In the genomic region with DNA sequence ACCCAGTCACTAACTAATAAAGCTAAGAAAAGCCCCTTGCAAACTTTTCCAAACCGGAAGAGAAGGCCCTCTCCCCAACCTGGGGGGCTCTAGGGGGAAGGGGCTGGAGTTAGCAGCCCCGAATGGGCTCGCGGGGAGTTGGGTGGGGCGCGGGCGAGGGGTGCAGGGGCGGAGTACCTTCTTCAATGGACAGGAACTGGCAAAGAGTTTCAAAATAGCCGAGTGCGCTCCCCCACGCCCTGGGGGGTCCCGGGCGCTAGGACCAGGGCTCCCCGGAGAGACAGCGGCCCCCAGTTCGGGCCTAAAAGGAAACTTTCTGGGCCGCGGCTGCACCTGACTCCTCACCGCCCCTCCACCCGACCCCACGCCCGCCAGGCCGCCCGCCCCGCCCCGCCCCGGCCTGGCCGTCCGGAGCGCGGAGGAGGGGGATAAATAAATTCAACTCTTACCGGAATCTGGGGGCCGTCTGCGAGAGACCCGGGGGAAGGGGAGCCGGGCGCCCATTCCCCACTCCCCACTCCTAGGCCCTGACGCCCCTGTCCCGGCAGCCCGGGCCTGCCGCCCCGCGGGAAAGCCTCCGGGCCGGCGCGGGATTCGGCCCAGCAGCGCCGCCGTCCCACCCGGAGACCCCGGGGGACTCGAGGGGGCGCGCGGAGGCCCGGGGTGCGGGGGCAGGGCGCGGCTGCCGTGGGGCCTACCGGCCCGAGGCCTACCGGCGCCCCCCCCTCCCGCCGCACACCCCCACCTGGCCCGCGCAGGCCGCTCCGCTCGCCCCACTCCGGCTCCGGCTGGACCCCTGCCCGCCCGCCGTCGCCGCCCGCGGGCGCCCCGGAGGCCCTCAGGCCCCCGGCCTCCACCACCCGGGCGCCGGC, we compare ENCODE assay signal across 8 cellular contexts. TPM values are rescaled to one million over a fixed set of nuclear protein-coding genes. Genes with fewer than 3 reads are reported as not detected.
A peak's percentile ranks its signal among the peaks of the same experiment; 100 is the strongest.
DNase-seq lines count a peak whose midpoint lies in the region; ATAC-seq, FAIRE-seq and TF ChIP-seq lines count a peak whose summit lies in the region.

No MANE protein-coding gene starts in this region.

- peaks cover 2% of the 10 kb centered on the region for H4K20me1 ChIP-seq in endothelial cell of umbilical vein (replicated peaks; ENCODE audit: control insufficient read depth, extremely low read depth, insufficient read depth, low read length)

- peak; percentile 19 for ATAC-seq in stimulated activated naive CD8-positive, alpha-beta T cell treated with anti-CD3 and anti-CD28 coated beads, Interleukin-15, Interleukin-2, amounts not matched to agents 100 U/mL and 50 U/mL, for 24 hours

- H3K27ac ChIP-seq in endothelial cell of umbilical vein (ENCODE audit: insufficient read depth, low read depth, low read length) (peak overlapping the region; percentile 82), mucosa of rectum (ENCODE audit: low read depth in 2 of 2, low read length in 2 of 2) (peak overlapping the region; percentile 92 to 96)

- dilution Hi-C loops in endothelial cell of umbilical vein (cut with MboI; ENCODE audit: extremely low pct_ligation_motif_present, low sequenced_read_pairs): no loop called here

- H3K4me1 ChIP-seq in endothelial cell of umbilical vein (ENCODE audit: control insufficient read depth, extremely low read depth, insufficient read depth, low read length) (peaks cover 16% of the 10 kb centered on the region), mucosa of rectum (ENCODE audit: control insufficient read depth in 2 of 2, insufficient read depth in 2 of 2, low read length in 2 of 2) (peaks cover 6 to 14% of the 10 kb centered on the region in 2 donors)

- H3K36me3 ChIP-seq in H7 (replicated peaks; ENCODE audit: control insufficient read depth, insufficient read depth, low read length): no peaks in the 10 kb centered on the region; the same call in 1 of the 2 replicates
- H3K36me3 ChIP-seq in endothelial cell of umbilical vein (ENCODE audit: control insufficient read depth in 2 of 2, extremely low read depth in 1 of 2, insufficient read depth in 2 of 2, low read length in 2 of 2): no peaks in the 10 kb centered on the region
- H3K36me3 ChIP-seq in mucosa of rectum (ENCODE audit: control insufficient read depth in 2 of 2, insufficient read depth in 2 of 2, low read length in 2 of 2): no peaks in the 10 kb centered on the region

- peak; percentile 27 for TF ChIP-seq POLR2A in endothelial cell of umbilical vein (IDR thresholded peaks at IDR 0.05; ENCODE audit: low read depth, low read length)

- no peaks in the 10 kb centered on the region for H3K27me3 ChIP-seq in H7 (ENCODE audit: control insufficient read depth, insufficient read depth, low read length)
- no peaks in the 10 kb centered on the region for H3K27me3 ChIP-seq in endothelial cell of umbilical vein (ENCODE audit: control insufficient read depth in 2 of 2, insufficient read depth in 2 of 2, low read length in 2 of 2)
- H3K27me3 ChIP-seq in mucosa of rectum (ENCODE audit: control insufficient read depth in 2 of 2, insufficient read depth in 2 of 2, low read length in 2 of 2): no peaks in the 10 kb centered on the region

- intact Hi-C loops in endothelial cell of umbilical vein (cut with micrococcal nuclease): loop anchor here (5.0 kb wide), 1 partner anchor 952 kb away; no protein-coding TSS in a partner anchor

- H3K9ac ChIP-seq in endothelial cell of umbilical vein (replicated peaks; ENCODE audit: extremely low read depth, insufficient read depth, low read length) (peak overlapping the region; percentile 100), mucosa of rectum (ENCODE audit: low read depth in 1 of 2, low read length in 2 of 2) (peak overlapping the region; percentile 77 to 95)

- no peak for TF ChIP-seq CTCF in GM13977 (IDR thresholded peaks at IDR 0.05; ENCODE audit: extremely low read depth, insufficient read depth, missing control alignments)
- no peak for TF ChIP-seq CTCF in endothelial cell of umbilical vein (IDR thresholded peaks at IDR 0.05; ENCODE audit: extremely low read depth in 1 of 2, insufficient read depth in 1 of 2, low read depth in 1 of 2, low read length in 2 of 2)

- in situ Hi-C loops in GM13977 (cut with MboI; ENCODE audit: low pct_unique_long_range_greater_than_20kb, low sequenced_read_pairs, unreplicated experiment): no loop called here

- H2AFZ ChIP-seq in endothelial cell of umbilical vein (ENCODE audit: low read depth, low read length): peak overlapping the region; percentile 35

- POLR2A ChIA-PET in endothelial cell of umbilical vein (lab: Charles Lee): interaction anchor here (1.6 kb wide), 1 partner anchor 21 kb away, joined by 6 read pairs; no protein-coding TSS in a partner anchor

- H3K9me3 ChIP-seq in endothelial cell of umbilical vein (replicated peaks; ENCODE audit: control insufficient read depth, insufficient read depth, low read length) (no peaks in the 10 kb centered on the region), mucosa of rectum (ENCODE audit: control insufficient read depth in 2 of 2, low read length in 2 of 2) (no peaks in the 10 kb centered on the region)

- H3K4me3 ChIP-seq in H7 (ENCODE audit: insufficient read depth, low read depth, low read length): peak overlapping the region; percentile 49
- peak overlapping the region; percentile 86 to 96 (median 92) for H3K4me3 ChIP-seq in endothelial cell of umbilical vein (replicated peaks in 1 of 3; ENCODE audit: insufficient read depth in 1 of 3, low read depth in 1 of 3, low read length in 3 of 3)
- peak overlapping the region; percentile 87 to 96 for H3K4me3 ChIP-seq in mucosa of rectum (ENCODE audit: low read length in 2 of 2)

- H3K79me2 ChIP-seq in endothelial cell of umbilical vein (ENCODE audit: control insufficient read depth, insufficient read depth, low read length): peaks cover 45% of the 10 kb centered on the region

- no peak for FAIRE-seq in endothelial cell of umbilical vein (lab: Jason Lieb, UNC)

- DNase-seq in GM13977 (ENCODE audit: low spot score) (peak; percentile 45), H7 (peak; percentile 73), M059J (ENCODE audit: low read depth) (peak; percentile 29), endothelial cell of umbilical vein (ENCODE audit: low read depth, low spot score) (peak; percentile 23), GM19240 (ENCODE audit: insufficient read length, low spot score) (no peak)
- DNase-seq in activated CD8-positive, alpha-beta memory T cell treated with anti-CD3 and anti-CD28 coated beads, Interleukin-2, amount 50 U/mL, for 48 hours: peak; percentile 78
- peak; percentile 56 for DNase-seq in stimulated activated naive CD8-positive, alpha-beta T cell treated with anti-CD3 and anti-CD28 coated beads, Interleukin-15, Interleukin-2, amounts not matched to agents 100 U/mL and 50 U/mL, for 24 hours

- CTCF ChIA-PET in endothelial cell of umbilical vein (lab: Charles Lee): interaction anchor here (0.9 to 2.0 kb wide), 6 partner anchors 7 to 48 kb away, joined by 3 to 10 read pairs (median 4); no protein-coding TSS in a partner anchor

- no TSS peak for BruUV-seq in endothelial cell of umbilical vein (replicated peaks; lab: Mats Ljungman, UMichigan)

- H3K4me2 ChIP-seq in endothelial cell of umbilical vein (ENCODE audit: insufficient read depth, low read length): peak overlapping the region; percentile 100

- H3K9me1 ChIP-seq in endothelial cell of umbilical vein (replicated peaks; ENCODE audit: control insufficient read depth, extremely low read depth, insufficient read depth, low read length): no peaks in the 10 kb centered on the region

TF ChIP-seq in endothelial cell of umbilical vein, 7 proteins besides CTCF, POLR2A, EP300 and RAD21:
- no peak for TF ChIP-seq EZH2 (IDR thresholded peaks at IDR 0.05; ENCODE audit: borderline replicate concordance, low read depth, low read length, severe bottlenecking)
- TF ChIP-seq POLR2AphosphoS5 (IDR thresholded peaks at IDR 0.05; ENCODE audit: insufficient read depth, low read depth, low read length): peak; percentile 26
TF ChIP-seq in endothelial cell of umbilical vein: peak in this region for 1.

RNA-seq across cellular contexts. Expression of a gene that starts 0.9 kb away (rescaled TPM):
- 9.0 and 11.3 TPM in 2 replicates for total RNA-seq in H7 (2014; rRNA removed; shearing (Covaris generic))
- total RNA-seq in M059J (2014; rRNA removed; shearing (Covaris generic)): 2.6 and 5.2 TPM in 2 replicates
- total RNA-seq in endothelial cell of umbilical vein: 19.3 and 20.3 TPM in 2 replicates
- 2.8 and 2.9 TPM in 2 replicates for polyA plus RNA-seq in endothelial cell of umbilical vein
- polyA plus RNA-seq in endothelial cell of umbilical vein (2011; cell fraction: cytosol; rRNA removed): 2.1 and 2.8 TPM in 2 replicates
- 12.8 and 13.4 TPM in 2 replicates for polyA plus RNA-seq in endothelial cell of umbilical vein (2011; cell fraction: nucleus; rRNA removed)
- 2.7 and 3.2 TPM in 2 replicates for polyA plus RNA-seq in endothelial cell of umbilical vein (2012)
- 41.2 and 43.5 TPM in 2 replicates for polyA minus RNA-seq in endothelial cell of umbilical vein
- polyA minus RNA-seq in endothelial cell of umbilical vein (2011; cell fraction: cytosol; rRNA and poly(A)+ RNA removed): 7.6 TPM
- 26.8 and 35.7 TPM in 2 replicates for polyA minus RNA-seq in endothelial cell of umbilical vein (2011; cell fraction: nucleus; rRNA and poly(A)+ RNA removed)
